Comparison of ENCODE assay signal across 9 cellular contexts in genomic region chr5:38809388-38810359, GRCh38. TPM values are rescaled to one million over a fixed set of nuclear protein-coding genes. Genes with fewer than 3 reads are reported as not detected.
DNase-seq lines count a peak whose midpoint lies in the region; ATAC-seq and TF ChIP-seq lines count a peak whose summit lies in the region.
"Had no signal": no experiment of that assay in that cellular context is flagged by ENCODE, and none has a peak within 500 bp of the region (broad histone marks: within the 10 kb centered on the region; RNA-seq: fewer than 3 reads in every experiment).

No MANE protein-coding gene starts in this region.

- peaks cover 15% of the 10 kb centered on the region for H3K4me1 Mint-ChIP-seq in WTC11
- no peaks in the 10 kb centered on the region for H3K4me1 Mint-ChIP-seq in effector memory CD8-positive, alpha-beta T cell (ENCODE audit: low read depth in 2 of 2)

- peaks cover 4% of the 10 kb centered on the region; the same call in 1 of the 2 replicates for H3K27me3 Mint-ChIP-seq in WTC11 (ENCODE audit: low read depth)
- H3K27me3 Mint-ChIP-seq in effector memory CD8-positive, alpha-beta T cell: peaks cover 31 to 48% of the 10 kb centered on the region in 2 donors

- peak; percentile 81 for TF ChIP-seq CTCF in WTC11 (IDR thresholded peaks at IDR 0.05)

- POLR2A ChIA-PET in WTC11 (lab: Charles Lee): interaction anchor here (0.7 to 1.2 kb wide), 2 partner anchors 368 to 1399 kb away, joined by 3 to 5 read pairs; no protein-coding TSS in a partner anchor

- H3K4me3 Mint-ChIP-seq in WTC11: no peak overlapping the region
- H3K4me3 Mint-ChIP-seq in effector memory CD8-positive, alpha-beta T cell: no peak overlapping the region
- H3K4me3 Mint-ChIP-seq: activated naive CD8-positive, alpha-beta T cell had no signal

- ATAC-seq in HG02938 (IDR thresholded peaks at IDR 0.05; ENCODE audit: unreplicated experiment) (peak; percentile 70), WTC11 (peak; percentile 97), HG03097 (IDR thresholded peaks at IDR 0.05; ENCODE audit: low FRiP score, unreplicated experiment) (no peak)
- no peak for ATAC-seq in effector memory CD8-positive, alpha-beta T cell (replicated peaks)

- H3K36me3 Mint-ChIP-seq in WTC11: no peaks in the 10 kb centered on the region
- H3K36me3 Mint-ChIP-seq in effector memory CD8-positive, alpha-beta T cell (ENCODE audit: insufficient read depth): no peaks in the 10 kb centered on the region
- H3K36me3 Mint-ChIP-seq: activated naive CD8-positive, alpha-beta T cell had no signal

- DNase-seq in EL (peak; percentile 86), NCI-H226 (peak; percentile 69), WTC11 (ENCODE audit: low spot score) (peak; percentile 81), lung microvascular endothelial cell (ENCODE audit: low read depth in 2 of 2) (peak; percentile 91 to 94)
- peak; percentile 5 to 10 (median 5) for DNase-seq in effector memory CD8-positive, alpha-beta T cell
- DNase-seq in stimulated activated CD8-positive, alpha-beta memory T cell treated with anti-CD3 and anti-CD28 coated beads, Interleukin-4, amount 100 ng/mL, for 24 hours (ENCODE audit: low read depth): peak; percentile 21

- no peaks in the 10 kb centered on the region for H3K9me3 Mint-ChIP-seq in WTC11
- no peaks in the 10 kb centered on the region for H3K9me3 Mint-ChIP-seq in effector memory CD8-positive, alpha-beta T cell

- no peak overlapping the region for H3K27ac Mint-ChIP-seq in WTC11
- H3K27ac Mint-ChIP-seq in effector memory CD8-positive, alpha-beta T cell: peak overlapping the region in 1 of 2 donors; percentile 53
- H3K27ac Mint-ChIP-seq: activated naive CD8-positive, alpha-beta T cell had no signal

- CTCF ChIA-PET in WTC11 (lab: Charles Lee): interaction anchor here (0.6 to 4.8 kb wide), 59 partner anchors 9 to 618 kb away, joined by 3 to 125 read pairs (median 4); partner anchors contain the start of gene OSMR

TF ChIP-seq in WTC11, 78 proteins besides CTCF, POLR2A, EP300 and RAD21:
- TF ChIP-seq, protein P1, sequence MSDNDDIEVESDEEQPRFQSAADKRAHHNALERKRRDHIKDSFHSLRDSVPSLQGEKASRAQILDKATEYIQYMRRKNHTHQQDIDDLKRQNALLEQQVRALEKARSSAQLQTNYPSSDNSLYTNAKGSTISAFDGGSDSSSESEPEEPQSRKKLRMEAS (CRISPR knock-in tag; IDR thresholded peaks at IDR 0.05): peak; percentile 46
- TF ChIP-seq SP1 (CRISPR knock-in tag; conservative IDR thresholded peaks at IDR 0.05): no peak

RNA-seq across cellular contexts. Expression of gene OSMR, which starts 36.1 kb away (rescaled TPM):
- total RNA-seq in WTC11 (2021): 2.3 to 3.1 TPM (median 2.5 TPM) in 3 replicates
- 7.8 and 9.1 TPM in 2 replicates for total RNA-seq in lung microvascular endothelial cell

Comparison
In these comparisons a context has a peak if more than half of its experiments do, and no peak if none do; other contexts are left out.
1. DNase-seq: peak in every context shown above with its lines; median percentile 92 in lung microvascular endothelial cell; 86 in EL; 81 in WTC11; 69 in NCI-H226; 21 in stimulated activated CD8-positive, alpha-beta memory T cell treated with anti-CD3 and anti-CD28 coated beads, Interleukin-4, amount 100 ng/mL, for 24 hours; 5 in effector memory CD8-positive, alpha-beta T cell.
2. ATAC-seq: peak in HG02938 (single experiment) and WTC11 (single experiment); none in effector memory CD8-positive, alpha-beta T cell (single experiment) and HG03097 (single experiment).